10 cellular contexts compared by ENCODE assay signal in genomic region chr6:140043357-140043756, GRCh38.
DNase-seq lines count a peak whose midpoint lies in the region; ATAC-seq and TF ChIP-seq lines count a peak whose summit lies in the region.
"Had no signal": no experiment of that assay in that cellular context is flagged by ENCODE, and none has a peak within 500 bp of the region (broad histone marks: within the 10 kb centered on the region; RNA-seq: fewer than 3 reads in every experiment).

No MANE protein-coding gene starts in this region.

- POLR2A ChIA-PET in AG04449 (lab: Yijun Ruan, JAX) (interaction anchor here (3.5 kb wide), 1 partner anchor 669 kb away, joined by 16 read pairs; the partner anchor contains the start of gene CITED2), SK-N-SH (lab: Yijun Ruan, JAX) (interaction anchor here (1.1 kb wide), 1 partner anchor 8 kb away, joined by 3 read pairs; no protein-coding TSS in a partner anchor)

- H3K79me2 ChIP-seq in SK-N-SH (ENCODE audit: insufficient read depth) (no peaks in the 10 kb centered on the region), hepatocyte (no peaks in the 10 kb centered on the region)

- peaks cover 23% of the 10 kb centered on the region for H3F3A ChIP-seq in SK-N-SH (replicated peaks; ENCODE audit: insufficient read depth)

- H4K20me1 ChIP-seq in SK-N-SH (ENCODE audit: insufficient read depth): no peaks in the 10 kb centered on the region
- no peaks in the 10 kb centered on the region for H4K20me1 ChIP-seq in hepatocyte (ENCODE audit: insufficient read depth, poor library complexity, severe bottlenecking)

- WGBS in SK-N-SH (ENCODE audit: low lambda C conversion rate): 0% methylated on average over 1 of the region's 1 CpG
- 29% methylated on average over 1 of the region's 1 CpG for WGBS in hepatocyte (ENCODE audit: low lambda C conversion rate, missing lambda C conversion rate)

- TF ChIP-seq RAD21 in SK-N-SH (IDR thresholded peaks at IDR 0.05; ENCODE audit: low read length): no peak

- no peaks in the 10 kb centered on the region for H3K9me3 ChIP-seq in SK-N-SH
- no peaks in the 10 kb centered on the region for H3K9me3 ChIP-seq in hepatocyte (ENCODE audit: low read depth)

- no peak overlapping the region for H3K4me3 ChIP-seq in AG04449 (ENCODE audit: low read depth, low read length)
- H3K4me3 ChIP-seq in HL-60 (replicated peaks; ENCODE audit: insufficient read depth, low read length): no peak overlapping the region
- no peak overlapping the region for H3K4me3 ChIP-seq in SK-N-SH (ENCODE audit: low read depth in 2 of 2, low read length in 1 of 2)
- H3K4me3 ChIP-seq in hepatocyte: no peak overlapping the region

- H3K4me1 ChIP-seq in SK-N-SH (ENCODE audit: control insufficient read depth in 1 of 2, insufficient read depth in 2 of 2, low read depth in 1 of 2, low read length in 1 of 2) (peaks cover 0 to 23% of the 10 kb centered on the region in 2 experiments; a peak in 2 of 4 replicates), hepatocyte (ENCODE audit: insufficient read depth) (no peaks in the 10 kb centered on the region)

- CTCF ChIA-PET in AG04449 (lab: Yijun Ruan, JAX): interaction anchor here (1.0 to 1.2 kb wide), 2 partner anchors 674 kb away, joined by 3 to 4 read pairs; no protein-coding TSS in a partner anchor
- CTCF ChIA-PET in SK-N-SH (lab: Yijun Ruan, JAX): interaction anchor here (0.9 kb wide), 1 partner anchor 10 kb away, joined by 3 read pairs; no protein-coding TSS in a partner anchor

- H2AFZ ChIP-seq in SK-N-SH (ENCODE audit: low read depth): no peak overlapping the region
- no peak overlapping the region for H2AFZ ChIP-seq in hepatocyte

- ATAC-seq in HG02588 (IDR thresholded peaks at IDR 0.05; ENCODE audit: unreplicated experiment) (no peak), HG02763 (IDR thresholded peaks at IDR 0.05; ENCODE audit: unreplicated experiment) (no peak), GM18870 (IDR thresholded peaks at IDR 0.05; ENCODE audit: unreplicated experiment) (no peak)

- DNase-seq in AG04449 (ENCODE audit: low read depth, low spot score): peak; percentile 77
- peak; percentile 7 to 77 for DNase-seq in HL-60 (ENCODE audit: low read depth in 1 of 2, low spot score in 1 of 2)
- no peak for DNase-seq in SK-N-SH
- peak; percentile 41 for DNase-seq in hepatocyte (ENCODE audit: low spot score)
- DNase-seq in substantia nigra (lab: John Stamatoyannopoulos, UW): no peak
- DNase-seq: GOT3, NCI-H146 had no signal

- H3K4me2 ChIP-seq in SK-N-SH (0 out of 2 replicates have a peak overlapping the region, but pooled peaks have one; percentile 3), hepatocyte (no peak overlapping the region)

- H3K27ac ChIP-seq in HL-60 (replicated peaks): no peak overlapping the region
- peak overlapping the region; percentile 47 to 73; a peak in 3 of 4 replicates for H3K27ac ChIP-seq in SK-N-SH (ENCODE audit: low read depth in 2 of 2, low read length in 1 of 2)
- H3K27ac ChIP-seq in hepatocyte: no peak overlapping the region
- no peak overlapping the region for H3K27ac ChIP-seq in substantia nigra (ENCODE audit: low read depth, low read length, poor library complexity, severe bottlenecking)

- no peaks in the 10 kb centered on the region for H3K9me2 ChIP-seq in SK-N-SH
- H3K9me2 ChIP-seq in hepatocyte (replicated peaks; ENCODE audit: insufficient read depth): no peaks in the 10 kb centered on the region

- H3K9ac ChIP-seq in SK-N-SH: 0 out of 2 replicates have a peak overlapping the region, but pooled peaks have one; percentile 13

- H3K27me3 ChIP-seq in HL-60 (ENCODE audit: insufficient read depth, poor library complexity, severe bottlenecking): no peaks in the 10 kb centered on the region
- H3K27me3 ChIP-seq in SK-N-SH (ENCODE audit: insufficient read depth): no peaks in the 10 kb centered on the region
- H3K27me3 ChIP-seq in hepatocyte: no peaks in the 10 kb centered on the region

- TF ChIP-seq EP300 in SK-N-SH (IDR thresholded peaks at IDR 0.05; ENCODE audit: borderline replicate concordance in 1 of 2, low read depth in 1 of 2, low read length in 1 of 2): peak; percentile 42 to 97; a peak in 3 of 4 replicates

- H3K36me3 ChIP-seq in SK-N-SH (replicated peaks in 1 of 2; ENCODE audit: control insufficient read depth in 1 of 2, insufficient read depth in 2 of 2, low read length in 1 of 2) (no peaks in the 10 kb centered on the region), hepatocyte (replicated peaks; ENCODE audit: insufficient read depth, low read depth) (no peaks in the 10 kb centered on the region)

- TF ChIP-seq CTCF in AG04449 (IDR thresholded peaks at IDR 0.05; ENCODE audit: insufficient read depth, low read length, missing control alignments) (no peak), HL-60 (IDR thresholded peaks at IDR 0.05; ENCODE audit: insufficient read depth, low read length) (no peak), SK-N-SH (IDR thresholded peaks at IDR 0.05) (no peak), hepatocyte (IDR thresholded peaks at IDR 0.05; ENCODE audit: poor library complexity) (no peak)

TF ChIP-seq in SK-N-SH, 30 proteins besides CTCF, POLR2A, EP300 and RAD21:
- TF ChIP-seq RFX5 (IDR thresholded peaks at IDR 0.05; ENCODE audit: low read length) (no peak), USF2 (IDR thresholded peaks at IDR 0.05; ENCODE audit: borderline replicate concordance, low read depth, low read length) (no peak), NFIC (IDR thresholded peaks at IDR 0.05; ENCODE audit: borderline replicate concordance) (peak; percentile 65; the same call in 1 of the 2 replicates), PBX3 (IDR thresholded peaks at IDR 0.05) (peak; percentile 82), TCF12 (IDR thresholded peaks at IDR 0.05) (peak; percentile 94), FOXM1 (IDR thresholded peaks at IDR 0.05; ENCODE audit: low read depth) (peak; percentile 91), ZBTB33 (IDR thresholded peaks at IDR 0.05; ENCODE audit: borderline replicate concordance, low read depth) (peak; percentile 58; the same call in 1 of the 2 replicates), FOSL2 (IDR thresholded peaks at IDR 0.05; ENCODE audit: borderline replicate concordance, low read depth) (peak; percentile 99), RXRA (IDR thresholded peaks at IDR 0.05; ENCODE audit: borderline replicate concordance, low read depth) (peak; percentile 84; the same call in 1 of the 2 replicates), JUND (IDR thresholded peaks at IDR 0.05) (peak; percentile 97), POLR2AphosphoS5 (IDR thresholded peaks at IDR 0.05; ENCODE audit: low read depth, low read length) (peak; percentile 66; the same call in 1 of the 2 replicates), MAX (IDR thresholded peaks at IDR 0.05; ENCODE audit: low read depth) (peak; percentile 54; the same call in 1 of the 2 replicates), TAF1 (IDR thresholded peaks at IDR 0.05; ENCODE audit: borderline replicate concordance, low read depth, low read length) (no peak), RCOR1 (IDR thresholded peaks at IDR 0.05; ENCODE audit: low read length) (no peak), TEAD4 (IDR thresholded peaks at IDR 0.05; ENCODE audit: borderline replicate concordance, insufficient read depth) (peak; percentile 88; the same call in 1 of the 2 replicates), SIN3A (IDR thresholded peaks at IDR 0.05; ENCODE audit: borderline replicate concordance, low read depth, low read length) (no peak), MEF2A (IDR thresholded peaks at IDR 0.05; ENCODE audit: borderline replicate concordance, low read depth) (peak; percentile 78)
TF ChIP-seq in SK-N-SH: peak in this region for 12.

Comparison
In these comparisons a context has a peak if more than half of its experiments do, and no peak if none do; other contexts are left out.
1. DNase-seq: peak in AG04449 (single experiment), HL-60 (2 of 2) and hepatocyte (single experiment); none in SK-N-SH (single experiment) and substantia nigra (0 of 49).
2. H3K27ac ChIP-seq: peak in SK-N-SH (2 of 2); none in HL-60 (single experiment), hepatocyte (single experiment) and substantia nigra (single experiment).